ENCODE assay signal across 1 cellular context in the genomic region with DNA sequence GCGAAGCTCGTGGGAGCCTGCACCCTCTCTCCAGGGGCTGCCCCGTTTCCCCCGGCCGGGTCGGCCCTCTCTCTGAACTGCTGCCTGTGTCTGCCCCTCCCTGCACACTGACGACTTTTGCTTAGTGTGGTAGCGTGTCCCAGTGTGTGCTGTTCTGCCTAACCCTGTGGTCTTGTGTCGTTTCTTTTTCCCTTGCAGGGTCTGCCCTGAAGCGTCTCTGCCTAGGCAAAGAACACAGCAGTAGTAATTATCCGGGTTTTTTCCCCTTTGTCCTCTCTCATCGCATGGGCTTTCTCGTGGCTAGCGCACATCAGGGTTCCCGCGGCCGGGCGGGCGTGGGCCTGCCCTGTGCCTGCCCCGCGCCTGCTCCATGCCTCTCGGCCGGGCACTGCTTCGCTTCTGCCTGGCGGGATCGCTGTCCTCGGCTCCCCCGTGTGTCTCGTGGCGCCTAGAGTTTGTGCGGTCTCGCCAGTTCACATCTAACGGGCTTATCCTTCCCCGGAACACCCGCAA.
TF ChIP-seq lines count a peak whose summit lies in the region.

No MANE protein-coding gene starts in this region.

TF ChIP-seq in WTC11, 78 proteins besides CTCF, POLR2A, EP300 and RAD21 (continued from another document):
- TF ChIP-seq, protein P1, sequence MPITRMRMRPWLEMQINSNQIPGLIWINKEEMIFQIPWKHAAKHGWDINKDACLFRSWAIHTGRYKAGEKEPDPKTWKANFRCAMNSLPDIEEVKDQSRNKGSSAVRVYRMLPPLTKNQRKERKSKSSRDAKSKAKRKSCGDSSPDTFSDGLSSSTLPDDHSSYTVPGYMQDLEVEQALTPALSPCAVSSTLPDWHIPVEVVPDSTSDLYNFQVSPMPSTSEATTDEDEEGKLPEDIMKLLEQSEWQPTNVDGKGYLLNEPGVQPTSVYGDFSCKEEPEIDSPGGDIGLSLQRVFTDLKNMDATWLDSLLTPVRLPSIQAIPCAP (CRISPR knock-in tag; IDR thresholded peaks at IDR 0.05): no peak
- no peak for TF ChIP-seq TP53 (CRISPR knock-in tag; IDR thresholded peaks at IDR 0.05)
- TF ChIP-seq RELA (CRISPR knock-in tag; IDR thresholded peaks at IDR 0.05; ENCODE audit: borderline replicate concordance): no peak
- TF ChIP-seq, protein P2, sequence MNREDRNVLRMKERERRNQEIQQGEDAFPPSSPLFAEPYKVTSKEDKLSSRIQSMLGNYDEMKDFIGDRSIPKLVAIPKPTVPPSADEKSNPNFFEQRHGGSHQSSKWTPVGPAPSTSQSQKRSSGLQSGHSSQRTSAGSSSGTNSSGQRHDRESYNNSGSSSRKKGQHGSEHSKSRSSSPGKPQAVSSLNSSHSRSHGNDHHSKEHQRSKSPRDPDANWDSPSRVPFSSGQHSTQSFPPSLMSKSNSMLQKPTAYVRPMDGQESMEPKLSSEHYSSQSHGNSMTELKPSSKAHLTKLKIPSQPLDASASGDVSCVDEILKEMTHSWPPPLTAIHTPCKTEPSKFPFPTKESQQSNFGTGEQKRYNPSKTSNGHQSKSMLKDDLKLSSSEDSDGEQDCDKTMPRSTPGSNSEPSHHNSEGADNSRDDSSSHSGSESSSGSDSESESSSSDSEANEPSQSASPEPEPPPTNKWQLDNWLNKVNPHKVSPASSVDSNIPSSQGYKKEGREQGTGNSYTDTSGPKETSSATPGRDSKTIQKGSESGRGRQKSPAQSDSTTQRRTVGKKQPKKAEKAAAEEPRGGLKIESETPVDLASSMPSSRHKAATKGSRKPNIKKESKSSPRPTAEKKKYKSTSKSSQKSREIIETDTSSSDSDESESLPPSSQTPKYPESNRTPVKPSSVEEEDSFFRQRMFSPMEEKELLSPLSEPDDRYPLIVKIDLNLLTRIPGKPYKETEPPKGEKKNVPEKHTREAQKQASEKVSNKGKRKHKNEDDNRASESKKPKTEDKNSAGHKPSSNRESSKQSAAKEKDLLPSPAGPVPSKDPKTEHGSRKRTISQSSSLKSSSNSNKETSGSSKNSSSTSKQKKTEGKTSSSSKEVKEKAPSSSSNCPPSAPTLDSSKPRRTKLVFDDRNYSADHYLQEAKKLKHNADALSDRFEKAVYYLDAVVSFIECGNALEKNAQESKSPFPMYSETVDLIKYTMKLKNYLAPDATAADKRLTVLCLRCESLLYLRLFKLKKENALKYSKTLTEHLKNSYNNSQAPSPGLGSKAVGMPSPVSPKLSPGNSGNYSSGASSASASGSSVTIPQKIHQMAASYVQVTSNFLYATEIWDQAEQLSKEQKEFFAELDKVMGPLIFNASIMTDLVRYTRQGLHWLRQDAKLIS (CRISPR knock-in tag; IDR thresholded peaks at IDR 0.05; ENCODE audit: borderline replicate concordance): no peak
- no peak for TF ChIP-seq ZNF138 (CRISPR knock-in tag; conservative IDR thresholded peaks at IDR 0.05)
- no peak for TF ChIP-seq RORB (CRISPR knock-in tag; IDR thresholded peaks at IDR 0.05)
- no peak for TF ChIP-seq ESRRA (CRISPR knock-in tag; IDR thresholded peaks at IDR 0.05; ENCODE audit: borderline replicate concordance)
- TF ChIP-seq, protein P3, sequence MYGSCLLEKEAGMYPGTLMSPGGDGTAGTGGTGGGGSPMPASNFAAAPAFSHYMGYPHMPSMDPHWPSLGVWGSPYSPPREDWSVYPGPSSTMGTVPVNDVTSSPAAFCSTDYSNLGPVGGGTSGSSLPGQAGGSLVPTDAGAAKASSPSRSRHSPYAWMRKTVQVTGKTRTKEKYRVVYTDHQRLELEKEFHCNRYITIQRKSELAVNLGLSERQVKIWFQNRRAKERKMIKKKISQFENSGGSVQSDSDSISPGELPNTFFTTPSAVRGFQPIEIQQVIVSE (CRISPR knock-in tag; IDR thresholded peaks at IDR 0.05; ENCODE audit: borderline replicate concordance): no peak
- TF ChIP-seq, protein P4, sequence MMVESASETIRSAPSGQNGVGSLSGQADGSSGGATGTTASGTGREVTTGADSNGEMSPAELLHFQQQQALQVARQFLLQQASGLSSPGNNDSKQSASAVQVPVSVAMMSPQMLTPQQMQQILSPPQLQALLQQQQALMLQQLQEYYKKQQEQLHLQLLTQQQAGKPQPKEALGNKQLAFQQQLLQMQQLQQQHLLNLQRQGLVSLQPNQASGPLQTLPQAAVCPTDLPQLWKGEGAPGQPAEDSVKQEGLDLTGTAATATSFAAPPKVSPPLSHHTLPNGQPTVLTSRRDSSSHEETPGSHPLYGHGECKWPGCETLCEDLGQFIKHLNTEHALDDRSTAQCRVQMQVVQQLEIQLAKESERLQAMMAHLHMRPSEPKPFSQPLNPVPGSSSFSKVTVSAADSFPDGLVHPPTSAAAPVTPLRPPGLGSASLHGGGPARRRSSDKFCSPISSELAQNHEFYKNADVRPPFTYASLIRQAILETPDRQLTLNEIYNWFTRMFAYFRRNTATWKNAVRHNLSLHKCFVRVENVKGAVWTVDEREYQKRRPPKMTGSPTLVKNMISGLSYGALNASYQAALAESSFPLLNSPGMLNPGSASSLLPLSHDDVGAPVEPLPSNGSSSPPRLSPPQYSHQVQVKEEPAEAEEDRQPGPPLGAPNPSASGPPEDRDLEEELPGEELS (CRISPR knock-in tag; IDR thresholded peaks at IDR 0.05): no peak
TF ChIP-seq in WTC11: peak in this region for 0.
